In genomic region chr1:165954940-165955339, GRCh38 we compare ENCODE assay signal across 15 cellular contexts.
DNase-seq lines count a peak whose midpoint lies in the region; ATAC-seq and TF ChIP-seq lines count a peak whose summit lies in the region.
"Had no signal": no experiment of that assay in that cellular context is flagged by ENCODE, and none has a peak within 500 bp of the region (broad histone marks: within the 10 kb centered on the region; RNA-seq: fewer than 3 reads in every experiment).

No MANE protein-coding gene starts in this region.

- no peak for ATAC-seq in GM21526 (IDR thresholded peaks at IDR 0.05; ENCODE audit: low FRiP score, unreplicated experiment)
- ATAC-seq in aorta (ENCODE audit: low FRiP score), result no peak
- ATAC-seq: SK-N-SH treated with all-trans-retinoic acid at 6 μM for 48 hours; stimulated activated memory B cell treated with anti-CD40 and anti-IgM and Interleukin-4, amounts not matched to agents 10 μg/mL and 1 μg/mL and 100 μg/mL, for 72 hours had no signal

- H3K4me3 ChIP-seq in SK-N-MC, result peak overlapping the region; percentile 60
- no peak overlapping the region for H3K4me3 ChIP-seq in aorta (ENCODE audit: low read length in 2 of 2)
- H3K4me3 ChIP-seq: vagina had no signal

- DNase-seq in AG09319 (ENCODE audit: extremely low read depth, low read depth) (peak; percentile 46), HCEC 1CT (peak; percentile 88), SK-N-MC (ENCODE audit: low read depth, low spot score) (peak; percentile 97), hepatic stellate cell (ENCODE audit: low spot score) (peak; percentile 49), A172 (ENCODE audit: low spot score) (no peak), aorta (no peak), COLO829 (ENCODE audit: low spot score) (no peak)
- DNase-seq: activated CD8-positive, alpha-beta memory T cell treated with anti-CD3 and anti-CD28 coated beads, Interleukin-2, amount 50 U/mL, for 4 hours; activated naive CD8-positive, alpha-beta T cell treated with anti-CD3 and anti-CD28 coated beads for 36 hours; NCI-H1417 treated with DMSO at 0.1 percent for 48 hours; stimulated activated CD4-positive, alpha-beta T cell treated with anti-CD3 and anti-CD28 coated beads, Interleukin-4, amount 100 ng/mL, for 1 hour had no signal

- TF ChIP-seq CTCF in AG09319 (IDR thresholded peaks at IDR 0.05; ENCODE audit: low read depth, low read length), result no peak

- no peaks in the 10 kb centered on the region for H3K4me1 ChIP-seq in aorta (ENCODE audit: control insufficient read depth in 1 of 2, insufficient read depth in 2 of 2, low read length in 2 of 2)
- H3K4me1 ChIP-seq: vagina had no signal

- WGBS in aorta, 2 donors, result 23 to 46% methylated on average over 2 of the region's 2 CpGs

- H3K36me3 ChIP-seq in SK-N-MC (ENCODE audit: insufficient read depth, low read length) (no peaks in the 10 kb centered on the region), aorta (ENCODE audit: control insufficient read depth in 1 of 2, insufficient read depth in 2 of 2, low read length in 1 of 2) (no peaks in the 10 kb centered on the region)
- H3K36me3 ChIP-seq: vagina had no signal

- peak overlapping the region; percentile 90 for H3K27ac ChIP-seq in SK-N-MC
- no peak overlapping the region for H3K27ac ChIP-seq in aorta (ENCODE audit: low read depth in 1 of 2, low read length in 2 of 2)
- H3K27ac ChIP-seq: vagina had no signal

- H3K27me3 ChIP-seq in aorta (ENCODE audit: control insufficient read depth in 1 of 2, insufficient read depth in 2 of 2, low read length in 1 of 2), result no peaks in the 10 kb centered on the region
- H3K27me3 ChIP-seq: vagina had no signal

- H3K9me3 ChIP-seq in SK-N-MC (ENCODE audit: low read depth, low read length), result no peaks in the 10 kb centered on the region
- H3K9me3 ChIP-seq in aorta (ENCODE audit: control insufficient read depth, low read length), result peaks cover 1% of the 10 kb centered on the region
- H3K9me3 ChIP-seq: vagina had no signal

- intact Hi-C loops in aorta (cut with DNase I), result no loop called here

- H3K9ac ChIP-seq in SK-N-MC (ENCODE audit: insufficient read length), result no peak overlapping the region

Comparison
In these comparisons a context has a peak if more than half of its experiments do, and no peak if none do; other contexts are left out.
1. DNase-seq: peak in AG09319 (single experiment), HCEC 1CT (single experiment), SK-N-MC (single experiment) and hepatic stellate cell (single experiment); none in A172 (single experiment), aorta (0 of 2) and COLO829 (single experiment).